ENCODE assay signal across 12 cellular contexts in genomic region chr7:108063520-108063933, GRCh38.
DNase-seq lines count a peak whose midpoint lies in the region; ATAC-seq lines count a peak whose summit lies in the region.
"Had no signal": no experiment of that assay in that cellular context is flagged by ENCODE, and none has a peak within 500 bp of the region (broad histone marks: within the 10 kb centered on the region; RNA-seq: fewer than 3 reads in every experiment).

No MANE protein-coding gene starts in this region.

- no peaks in the 10 kb centered on the region for H3K27me3 Mint-ChIP-seq in activated naive CD4-positive, alpha-beta T cell treated with anti-CD3 and anti-CD28 coated beads for 36 hours (ENCODE audit: low read depth)
- H3K27me3 Mint-ChIP-seq in activated naive CD4-positive, alpha-beta T cell treated with anti-CD3 and anti-CD28 coated beads, Interleukin-2, amount 10 ng/mL, durations not matched to agents 7 days and 5 days, result peaks cover 6% of the 10 kb centered on the region
- peaks cover 6 to 9% of the 10 kb centered on the region in 2 donors for H3K27me3 Mint-ChIP-seq in stimulated activated naive B cell treated with anti-CD40 and anti-IgM and Interleukin-4, amounts not matched to agents 10 μg/mL and 1 μg/mL and 100 μg/mL, for 72 hours

- intact Hi-C loops in activated naive CD4-positive, alpha-beta T cell treated with anti-CD3 and anti-CD28 coated beads for 36 hours (cut with micrococcal nuclease), result no loop called here

- ATAC-seq in HG02870 (IDR thresholded peaks at IDR 0.05; ENCODE audit: unreplicated experiment), result peak; percentile 80
- ATAC-seq in stimulated activated naive B cell treated with anti-CD40 and anti-IgM and Interleukin-4, amounts not matched to agents 10 μg/mL and 1 μg/mL and 100 μg/mL, for 72 hours (replicated peaks), result peak; percentile 42 to 54

- peak; percentile 5 for DNase-seq in activated naive CD4-positive, alpha-beta T cell treated with anti-CD3 and anti-CD28 coated beads for 36 hours
- DNase-seq in activated naive CD4-positive, alpha-beta T cell treated with anti-CD3 and anti-CD28 coated beads, Interleukin-2, amount 10 ng/mL, durations not matched to agents 7 days and 5 days, result no peak
- DNase-seq in RKO (ENCODE audit: low spot score) (peak; percentile 30), G401 (ENCODE audit: low spot score) (no peak), NCI-H2227 (lab: John Stamatoyannopoulos, UW; ENCODE audit: unreplicated experiment) (no peak)
- no peak for DNase-seq in stimulated activated naive B cell treated with anti-CD40 and anti-IgM and Interleukin-4, amounts not matched to agents 10 μg/mL and 1 μg/mL and 100 μg/mL, for 72 hours
- no peak for DNase-seq in effector CD8-positive, alpha-beta T cell (lab: John Stamatoyannopoulos, UW)
- DNase-seq: activated B cell treated with CpG ODN at 0.5 μM for 24 hours, KBM-7, naive B cell had no signal

- CTCF ChIA-PET in activated naive CD4-positive, alpha-beta T cell treated with anti-CD3 and anti-CD28 coated beads for 36 hours (lab: Charles Lee), result interaction anchor here (0.6 kb wide), 1 partner anchor 33 kb away, joined by 6 read pairs; no protein-coding TSS in a partner anchor
- CTCF ChIA-PET in activated naive CD4-positive, alpha-beta T cell treated with anti-CD3 and anti-CD28 coated beads, Interleukin-2, amount 10 ng/mL, durations not matched to agents 7 days and 5 days (lab: Charles Lee), result no interaction called here

- H3K4me1 Mint-ChIP-seq in activated naive CD4-positive, alpha-beta T cell treated with anti-CD3 and anti-CD28 coated beads for 36 hours (ENCODE audit: low read depth), result peaks cover 6% of the 10 kb centered on the region
- H3K4me1 Mint-ChIP-seq in activated naive CD4-positive, alpha-beta T cell treated with anti-CD3 and anti-CD28 coated beads, Interleukin-2, amount 10 ng/mL, durations not matched to agents 7 days and 5 days, result no peaks in the 10 kb centered on the region
- H3K4me1 Mint-ChIP-seq in stimulated activated naive B cell treated with anti-CD40 and anti-IgM and Interleukin-4, amounts not matched to agents 10 μg/mL and 1 μg/mL and 100 μg/mL, for 72 hours, result no peaks in the 10 kb centered on the region
- H3K4me1 Mint-ChIP-seq: activated B cell treated with CpG ODN at 0.5 μM for 24 hours, naive B cell had no signal

- H3K4me3 Mint-ChIP-seq in activated naive CD4-positive, alpha-beta T cell treated with anti-CD3 and anti-CD28 coated beads for 36 hours, result no peak overlapping the region
- H3K4me3 Mint-ChIP-seq in activated naive CD4-positive, alpha-beta T cell treated with anti-CD3 and anti-CD28 coated beads, Interleukin-2, amount 10 ng/mL, durations not matched to agents 7 days and 5 days, result no peak overlapping the region
- no peak overlapping the region for H3K4me3 Mint-ChIP-seq in stimulated activated naive B cell treated with anti-CD40 and anti-IgM and Interleukin-4, amounts not matched to agents 10 μg/mL and 1 μg/mL and 100 μg/mL, for 72 hours
- H3K4me3 Mint-ChIP-seq: activated B cell treated with CpG ODN at 0.5 μM for 24 hours; activated naive CD8-positive, alpha-beta T cell; naive B cell had no signal

- no peak overlapping the region for H3K27ac Mint-ChIP-seq in activated naive CD4-positive, alpha-beta T cell treated with anti-CD3 and anti-CD28 coated beads for 36 hours
- H3K27ac Mint-ChIP-seq in activated naive CD4-positive, alpha-beta T cell treated with anti-CD3 and anti-CD28 coated beads, Interleukin-2, amount 10 ng/mL, durations not matched to agents 7 days and 5 days, result no peak overlapping the region
- H3K27ac Mint-ChIP-seq in stimulated activated naive B cell treated with anti-CD40 and anti-IgM and Interleukin-4, amounts not matched to agents 10 μg/mL and 1 μg/mL and 100 μg/mL, for 72 hours, result no peak overlapping the region
- H3K27ac Mint-ChIP-seq: activated B cell treated with CpG ODN at 0.5 μM for 24 hours; activated naive CD8-positive, alpha-beta T cell; naive B cell had no signal

- no peaks in the 10 kb centered on the region for H3K9me3 Mint-ChIP-seq in activated naive CD4-positive, alpha-beta T cell treated with anti-CD3 and anti-CD28 coated beads for 36 hours
- H3K9me3 Mint-ChIP-seq in activated naive CD4-positive, alpha-beta T cell treated with anti-CD3 and anti-CD28 coated beads, Interleukin-2, amount 10 ng/mL, durations not matched to agents 7 days and 5 days, result no peaks in the 10 kb centered on the region
- H3K9me3 Mint-ChIP-seq in stimulated activated naive B cell treated with anti-CD40 and anti-IgM and Interleukin-4, amounts not matched to agents 10 μg/mL and 1 μg/mL and 100 μg/mL, for 72 hours, result no peaks in the 10 kb centered on the region
- H3K9me3 Mint-ChIP-seq: activated B cell treated with CpG ODN at 0.5 μM for 24 hours, naive B cell had no signal

- no peaks in the 10 kb centered on the region for H3K36me3 Mint-ChIP-seq in activated naive CD4-positive, alpha-beta T cell treated with anti-CD3 and anti-CD28 coated beads for 36 hours (ENCODE audit: low read depth)
- no peaks in the 10 kb centered on the region for H3K36me3 Mint-ChIP-seq in activated naive CD4-positive, alpha-beta T cell treated with anti-CD3 and anti-CD28 coated beads, Interleukin-2, amount 10 ng/mL, durations not matched to agents 7 days and 5 days
- H3K36me3 Mint-ChIP-seq in stimulated activated naive B cell treated with anti-CD40 and anti-IgM and Interleukin-4, amounts not matched to agents 10 μg/mL and 1 μg/mL and 100 μg/mL, for 72 hours, result no peaks in the 10 kb centered on the region
- H3K36me3 Mint-ChIP-seq: activated naive CD8-positive, alpha-beta T cell; naive B cell had no signal

- in situ Hi-C loops in G401 (cut with HindIII; ENCODE audit: low sequenced_read_pairs), result no loop called here

Comparison
In these comparisons a context has a peak if more than half of its experiments do, and no peak if none do; other contexts are left out.
1. DNase-seq: peak in activated naive CD4-positive, alpha-beta T cell treated with anti-CD3 and anti-CD28 coated beads for 36 hours (single experiment) and RKO (single experiment); none in activated naive CD4-positive, alpha-beta T cell treated with anti-CD3 and anti-CD28 coated beads, Interleukin-2, amount 10 ng/mL, durations not matched to agents 7 days and 5 days (single experiment), stimulated activated naive B cell treated with anti-CD40 and anti-IgM and Interleukin-4, amounts not matched to agents 10 μg/mL and 1 μg/mL and 100 μg/mL, for 72 hours (single experiment), G401 (single experiment), effector CD8-positive, alpha-beta T cell (single experiment) and NCI-H2227 (single experiment).